Comparison of ENCODE assay signal across 18 cellular contexts in genomic region chr2:118321436-118322100, GRCh38.
DNase-seq lines count a peak whose midpoint lies in the region; ATAC-seq, FAIRE-seq and TF ChIP-seq lines count a peak whose summit lies in the region.
"Had no signal": no experiment of that assay in that cellular context is flagged by ENCODE, and none has a peak within 500 bp of the region (broad histone marks: within the 10 kb centered on the region; RNA-seq: fewer than 3 reads in every experiment).

No MANE protein-coding gene starts in this region.

- H3K9me3 ChIP-seq in pancreas (no peaks in the 10 kb centered on the region), SJCRH30 (replicated peaks) (no peaks in the 10 kb centered on the region)
- H3K9me3 ChIP-seq: heart left ventricle, testis had no signal

- no peaks in the 10 kb centered on the region for H3K36me3 ChIP-seq in pancreas
- no peaks in the 10 kb centered on the region for H3K36me3 ChIP-seq in SJCRH30
- H3K36me3 ChIP-seq: heart left ventricle had no signal

- WGBS in pancreas, 2 donors, result 22 to 24% methylated on average over 5 of the region's 5 CpGs

- H3K27me3 ChIP-seq in pancreas (no peaks in the 10 kb centered on the region), SJCRH30 (no peaks in the 10 kb centered on the region; the same call in 1 of the 2 replicates)
- H3K27me3 ChIP-seq: testis had no signal

- intact Hi-C loops in pancreas (cut with DNase I), result no loop called here

- H3K4me1 ChIP-seq in pancreas (no peaks in the 10 kb centered on the region), SJCRH30 (no peaks in the 10 kb centered on the region)
- H3K4me1 ChIP-seq: heart left ventricle, testis had no signal

- H3K27ac ChIP-seq in pancreas, result no peak overlapping the region
- H3K27ac ChIP-seq in coronary artery, result no peak overlapping the region
- H3K27ac ChIP-seq in SJCRH30, result no peak overlapping the region
- H3K27ac ChIP-seq: heart left ventricle, testis had no signal

- no peak for FAIRE-seq in pancreas (lab: Jason Lieb, UNC)
- FAIRE-seq: astrocyte had no signal

- H3K4me3 ChIP-seq in pancreas (no peak overlapping the region), coronary artery (no peak overlapping the region), SJCRH30 (no peak overlapping the region)
- H3K4me3 ChIP-seq: heart left ventricle, testis had no signal

- ATAC-seq in pancreas (peak in 3 of 4 donors; percentile 45 to 75 (median 71)), HG03039 (IDR thresholded peaks at IDR 0.05; ENCODE audit: unreplicated experiment) (no peak)
- ATAC-seq: activated CD8-positive, alpha-beta T cell treated with anti-CD3 and anti-CD28 coated beads for 36 hours; activated T-cell treated with anti-CD3 and anti-CD28 coated beads, Interleukin-2, amount 50 U/mL, for 4 hours; heart left ventricle had no signal

- TF ChIP-seq CTCF in pancreas (IDR thresholded peaks at IDR 0.05) (no peak), coronary artery (IDR thresholded peaks at IDR 0.05) (no peak)

- DNase-seq in HT-29 (ENCODE audit: low spot score), result peak; percentile 23
- DNase-seq in NCI-H69 (lab: John Stamatoyannopoulos, UW), result peak; percentile 9
- DNase-seq in iPS-NIHi11 (ENCODE audit: low spot score), result peak; percentile 37
- no peak for DNase-seq in pancreas
- no peak for DNase-seq in coronary artery (ENCODE audit: low spot score)
- DNase-seq in SJCRH30, result no peak
- DNase-seq in activated naive CD4-positive, alpha-beta T cell treated with anti-CD3 and anti-CD28 coated beads, Interleukin-2, amount 50 U/mL, for 16 hours, result no peak
- DNase-seq: activated B cell treated with CpG ODN at 0.5 μM for 24 hours; activated CD8-positive, alpha-beta T cell treated with anti-CD3 and anti-CD28 coated beads for 36 hours; activated T-cell treated with anti-CD3 and anti-CD28 coated beads, Interleukin-2, amount 50 U/mL, for 4 hours; CD4-positive, alpha-beta memory T cell; heart left ventricle; KBM-7; midbrain; retina; testis had no signal

Comparison
In these comparisons a context has a peak if more than half of its experiments do, and no peak if none do; other contexts are left out.
1. DNase-seq: peak in HT-29 (single experiment), NCI-H69 (single experiment) and iPS-NIHi11 (single experiment); none in pancreas (0 of 6), coronary artery (single experiment), SJCRH30 (0 of 2) and activated naive CD4-positive, alpha-beta T cell treated with anti-CD3 and anti-CD28 coated beads, Interleukin-2, amount 50 U/mL, for 16 hours (single experiment).